In the genomic region with DNA sequence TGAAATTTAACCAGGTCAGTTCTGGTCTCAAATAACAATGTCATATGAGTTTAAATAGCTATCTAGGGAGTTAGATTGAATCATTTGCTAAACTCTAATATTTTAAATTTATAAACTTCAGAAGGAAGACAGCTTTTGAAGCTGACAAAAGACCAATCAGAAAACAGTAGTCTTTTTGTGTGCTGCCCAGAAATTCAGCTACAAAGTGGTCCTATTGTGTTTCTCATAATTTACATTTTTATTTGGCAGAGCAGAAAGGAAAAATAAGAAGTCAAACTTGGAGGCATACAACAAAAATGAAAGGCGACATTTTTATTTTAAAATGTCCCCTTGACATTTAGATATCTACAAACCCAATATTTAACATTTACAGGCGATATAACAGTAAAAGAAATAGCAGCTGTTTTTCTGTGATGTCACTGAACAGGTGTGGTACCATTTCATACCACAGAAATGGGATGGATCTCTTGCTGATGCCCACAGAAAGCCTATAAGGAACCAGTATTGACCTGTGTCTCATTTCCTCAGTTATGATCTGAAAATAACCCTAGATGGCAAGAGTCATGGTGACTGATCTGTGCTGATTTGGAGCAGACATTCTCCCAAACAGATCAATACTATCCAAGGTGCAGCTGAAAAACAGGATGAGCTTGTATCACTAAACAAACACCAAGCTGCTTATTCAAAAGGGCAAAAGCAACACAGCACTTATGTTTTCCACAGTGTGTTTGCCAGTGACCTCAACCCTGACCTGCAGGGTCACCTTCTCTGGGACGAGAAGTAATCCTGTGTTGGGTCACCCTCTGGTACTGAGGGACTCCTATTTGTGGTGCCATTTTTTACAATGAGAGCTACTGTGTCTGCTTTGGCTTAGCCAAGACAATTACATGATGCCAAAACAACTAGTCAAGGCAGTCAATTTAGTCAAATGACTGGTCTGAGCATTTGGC, we compare ENCODE assay signal across 23 cellular contexts. TPM values are rescaled to one million over a fixed set of nuclear protein-coding genes. Genes with fewer than 3 reads are reported as not detected.
A peak's percentile ranks its signal among the peaks of the same experiment; 100 is the strongest.
DNase-seq lines count a peak whose midpoint lies in the region; FAIRE-seq and TF ChIP-seq lines count a peak whose summit lies in the region.
"Had no signal": no experiment of that assay in that cellular context is flagged by ENCODE, and none has a peak within 500 bp of the region (broad histone marks: within the 10 kb centered on the region; RNA-seq: fewer than 3 reads in every experiment).

No MANE protein-coding gene starts in this region.

- H3K4me3 Mint-ChIP-seq in activated CD4-positive, alpha-beta memory T cell treated with anti-CD3 and anti-CD28 coated beads, Interleukin-2, amount 10 ng/mL, durations not matched to agents 7 days and 5 days: no peak overlapping the region
- H3K4me3 Mint-ChIP-seq: activated naive CD8-positive, alpha-beta T cell treated with anti-CD3 and anti-CD28 coated beads, Interleukin-2, amount 50 U/mL, for 24 hours; memory B cell; stimulated activated naive B cell treated with anti-CD40 and anti-IgM and Interleukin-4, amounts not matched to agents 10 μg/mL and 1 μg/mL and 100 μg/mL, for 72 hours; T-cell had no signal

- H3K27me3 Mint-ChIP-seq in activated CD4-positive, alpha-beta memory T cell treated with anti-CD3 and anti-CD28 coated beads, Interleukin-2, amount 10 ng/mL, durations not matched to agents 7 days and 5 days: peaks cover 64% of the 10 kb centered on the region

- H3K27me3 ChIP-seq in hepatocyte: no peaks in the 10 kb centered on the region
- H3K27me3 ChIP-seq: uterus had no signal

- H3K4me1 ChIP-seq in hepatocyte (ENCODE audit: insufficient read depth): no peaks in the 10 kb centered on the region
- H3K4me1 ChIP-seq: uterus had no signal

- CTCF ChIA-PET in activated CD4-positive, alpha-beta memory T cell treated with anti-CD3 and anti-CD28 coated beads, Interleukin-2, amount 10 ng/mL, durations not matched to agents 7 days and 5 days (lab: Charles Lee): interaction anchor here (1.5 to 2.6 kb wide), 3 partner anchors 9 to 757 kb away, joined by 5 to 13 read pairs (median 6); no protein-coding TSS in a partner anchor

- no peaks in the 10 kb centered on the region for H3K9me3 ChIP-seq in hepatocyte (ENCODE audit: low read depth)
- H3K9me3 ChIP-seq: uterus had no signal

- H3K79me2 ChIP-seq in hepatocyte: no peaks in the 10 kb centered on the region

- TF ChIP-seq CTCF in hepatocyte (IDR thresholded peaks at IDR 0.05; ENCODE audit: poor library complexity): no peak

- H2AFZ ChIP-seq in hepatocyte: no peak overlapping the region

- no peaks in the 10 kb centered on the region for H4K20me1 ChIP-seq in hepatocyte (ENCODE audit: insufficient read depth, poor library complexity, severe bottlenecking)

- no peaks in the 10 kb centered on the region for H3K9me2 ChIP-seq in hepatocyte (replicated peaks; ENCODE audit: insufficient read depth)

- DNase-seq in HTR-8/SVneo (ENCODE audit: insufficient read length, low spot score) (no peak), NCI-H345 treated with DMSO at 0.1 percent for 48 hours (lab: John Stamatoyannopoulos, UW; ENCODE audit: unreplicated experiment) (peak; percentile 37), hepatocyte (ENCODE audit: low spot score) (peak; percentile 7), pons (ENCODE audit: low spot score) (peak; percentile 70), DMS114 treated with DMSO at 0.1 percent for 48 hours (lab: John Stamatoyannopoulos, UW; ENCODE audit: unreplicated experiment) (no peak), GM19239 (ENCODE audit: insufficient read length, low spot score) (no peak)
- DNase-seq in activated CD4-positive, alpha-beta memory T cell treated with anti-CD3 and anti-CD28 coated beads, Interleukin-2, amount 10 ng/mL, durations not matched to agents 7 days and 5 days: no peak
- DNase-seq: activated CD8-positive, alpha-beta memory T cell treated with anti-CD3 and anti-CD28 coated beads for 24 hours; activated gamma-delta T cell; activated naive CD8-positive, alpha-beta T cell treated with anti-CD3 and anti-CD28 coated beads, Interleukin-2, amount 50 U/mL, for 24 hours; activated T-cell treated with anti-CD3 and anti-CD28 coated beads, Interleukin-2, amount 50 U/mL, for 1 hour; C1 segment of cervical spinal cord; cerebellar nuclear complex; EL; KG1; naive B cell; NCI-H1436 treated with DMSO at 0.1 percent for 48 hours; retina; stimulated activated naive B cell treated with anti-CD40 and anti-IgM and Interleukin-4, amounts not matched to agents 10 μg/mL and 1 μg/mL and 100 μg/mL, for 72 hours; T-cell; uterus had no signal

- POLR2A ChIA-PET in activated CD4-positive, alpha-beta memory T cell treated with anti-CD3 and anti-CD28 coated beads, Interleukin-2, amount 10 ng/mL, durations not matched to agents 7 days and 5 days (lab: Charles Lee): no interaction called here

- H3K4me2 ChIP-seq in hepatocyte: no peak overlapping the region

- H3K4me1 Mint-ChIP-seq in activated CD4-positive, alpha-beta memory T cell treated with anti-CD3 and anti-CD28 coated beads, Interleukin-2, amount 10 ng/mL, durations not matched to agents 7 days and 5 days: peaks cover 25% of the 10 kb centered on the region

- FAIRE-seq in HTR-8/SVneo (lab: Jason Lieb, UNC): peak; percentile 63
- no peak for FAIRE-seq in GM19239 (lab: Jason Lieb, UNC)
- FAIRE-seq: GM12892 had no signal

- H3K4me3 ChIP-seq in hepatocyte: no peak overlapping the region
- H3K4me3 ChIP-seq: uterus had no signal

- no peaks in the 10 kb centered on the region for H3K36me3 Mint-ChIP-seq in activated CD4-positive, alpha-beta memory T cell treated with anti-CD3 and anti-CD28 coated beads, Interleukin-2, amount 10 ng/mL, durations not matched to agents 7 days and 5 days (ENCODE audit: low read depth)
- H3K36me3 Mint-ChIP-seq: T-cell had no signal

- H3K27ac Mint-ChIP-seq in activated CD4-positive, alpha-beta memory T cell treated with anti-CD3 and anti-CD28 coated beads, Interleukin-2, amount 10 ng/mL, durations not matched to agents 7 days and 5 days: no peak overlapping the region
- H3K27ac Mint-ChIP-seq: activated naive CD8-positive, alpha-beta T cell treated with anti-CD3 and anti-CD28 coated beads, Interleukin-2, amount 50 U/mL, for 24 hours; memory B cell; naive B cell; stimulated activated naive B cell treated with anti-CD40 and anti-IgM and Interleukin-4, amounts not matched to agents 10 μg/mL and 1 μg/mL and 100 μg/mL, for 72 hours; T-cell had no signal

- H3K9me3 Mint-ChIP-seq in activated CD4-positive, alpha-beta memory T cell treated with anti-CD3 and anti-CD28 coated beads, Interleukin-2, amount 10 ng/mL, durations not matched to agents 7 days and 5 days: no peaks in the 10 kb centered on the region
- H3K9me3 Mint-ChIP-seq: activated naive CD8-positive, alpha-beta T cell treated with anti-CD3 and anti-CD28 coated beads, Interleukin-2, amount 50 U/mL, for 24 hours; memory B cell; stimulated activated naive B cell treated with anti-CD40 and anti-IgM and Interleukin-4, amounts not matched to agents 10 μg/mL and 1 μg/mL and 100 μg/mL, for 72 hours; T-cell had no signal

- 72% methylated on average over 3 of the region's 3 CpGs for WGBS in hepatocyte (ENCODE audit: low lambda C conversion rate, missing lambda C conversion rate)

- no peak overlapping the region for H3K27ac ChIP-seq in hepatocyte
- H3K27ac ChIP-seq: uterus had no signal

- no peaks in the 10 kb centered on the region for H3K36me3 ChIP-seq in hepatocyte (replicated peaks; ENCODE audit: insufficient read depth, low read depth)
- H3K36me3 ChIP-seq: uterus had no signal

RNA-seq across cellular contexts. Expression of a gene that starts 3.6 kb away (rescaled TPM):
- 15.3 and 18.4 TPM in 2 replicates for total RNA-seq in hepatocyte
- 32.6 and 35.4 TPM in 2 replicates for polyA plus RNA-seq in hepatocyte
- not detected for total RNA-seq in activated CD4-positive, alpha-beta memory T cell treated with anti-CD3 and anti-CD28 coated beads, Interleukin-2, amount 10 ng/mL, durations not matched to agents 7 days and 5 days

Comparison
In these comparisons a context has a peak if more than half of its experiments do, and no peak if none do; other contexts are left out.
1. DNase-seq: peak in NCI-H345 treated with DMSO at 0.1 percent for 48 hours (single experiment), hepatocyte (single experiment) and pons (single experiment); none in HTR-8/SVneo (single experiment), DMS114 treated with DMSO at 0.1 percent for 48 hours (single experiment), activated CD4-positive, alpha-beta memory T cell treated with anti-CD3 and anti-CD28 coated beads, Interleukin-2, amount 10 ng/mL, durations not matched to agents 7 days and 5 days (single experiment) and GM19239 (single experiment).
2. RNA of a gene that starts 3.6 kb away (total RNA-seq): 15.3 to 18.4 TPM in hepatocyte; not detected in activated CD4-positive, alpha-beta memory T cell treated with anti-CD3 and anti-CD28 coated beads, Interleukin-2, amount 10 ng/mL, durations not matched to agents 7 days and 5 days; every median in the first group is over 10 times any median in the second.